Comparison of ENCODE assay signal across 13 cellular contexts in the genomic region with DNA sequence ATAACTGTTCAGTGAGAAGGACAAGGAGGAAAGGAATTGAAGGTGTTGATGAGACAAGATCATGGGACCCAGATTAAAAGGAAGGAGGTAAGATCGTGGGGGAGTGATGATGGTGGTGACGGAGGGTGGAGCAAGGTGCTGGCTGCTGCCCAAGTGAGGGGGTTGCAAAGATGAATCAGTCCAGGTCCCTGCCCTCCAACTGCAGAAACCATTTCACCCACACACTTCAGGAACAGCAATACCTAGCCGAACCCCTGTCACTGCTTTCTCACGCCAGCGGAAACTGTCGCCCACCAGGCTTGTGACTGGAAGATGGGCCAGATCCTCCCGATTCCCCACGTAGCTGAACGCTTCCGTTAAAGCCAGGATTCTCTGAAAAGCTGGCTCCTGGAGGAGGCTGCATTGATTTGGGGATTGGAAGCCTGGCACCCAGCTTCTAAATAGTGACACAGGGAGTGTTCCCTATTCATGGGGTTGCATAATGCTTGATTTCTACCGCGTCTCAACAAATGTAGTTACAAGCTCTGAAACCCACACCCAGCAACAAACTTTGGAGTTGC. TPM values are rescaled to one million over a fixed set of nuclear protein-coding genes. Genes with fewer than 3 reads are reported as not detected.
DNase-seq lines count a peak whose midpoint lies in the region; ATAC-seq lines count a peak whose summit lies in the region.
"Had no signal": no experiment of that assay in that cellular context is flagged by ENCODE, and none has a peak within 500 bp of the region (broad histone marks: within the 10 kb centered on the region; RNA-seq: fewer than 3 reads in every experiment).

No MANE protein-coding gene starts in this region.

- H3K23ac ChIP-seq in mesenchymal stem cell (ENCODE audit: low read length in 2 of 2): no peak overlapping the region

- H3K4me1 Mint-ChIP-seq in activated CD4-positive, alpha-beta T cell treated with anti-CD3 and anti-CD28 coated beads for 36 hours: peaks cover 44% of the 10 kb centered on the region

- H3K27ac ChIP-seq in mesenchymal stem cell (ENCODE audit: low read length, poor library complexity, severe bottlenecking): no peak overlapping the region
- H3K27ac ChIP-seq: neutrophil had no signal

- H3K4me1 ChIP-seq in mesenchymal stem cell (ENCODE audit: control insufficient read depth, insufficient read depth, low read depth, low read length): no peaks in the 10 kb centered on the region

- H2AFZ ChIP-seq in mesenchymal stem cell (ENCODE audit: low read depth, low read length): no peak overlapping the region

- peak; percentile 65 for ATAC-seq in activated CD4-positive, alpha-beta T cell treated with anti-CD3 and anti-CD28 coated beads for 36 hours
- no peak for ATAC-seq in GM18519 (IDR thresholded peaks at IDR 0.05; ENCODE audit: low FRiP score, unreplicated experiment)

- DNase-seq in activated CD4-positive, alpha-beta T cell treated with anti-CD3 and anti-CD28 coated beads for 36 hours: peak; percentile 85
- DNase-seq in activated CD4-positive, alpha-beta T cell treated with anti-CD3 and anti-CD28 coated beads for 1 hour: no peak
- peak; percentile 79 to 84 for DNase-seq in activated T-cell treated with anti-CD3 and anti-CD28 coated beads, Interleukin-2, amount 50 U/mL, for 48 hours
- DNase-seq in mesenchymal stem cell (no peak), 8988T (no peak), COLO668 (lab: John Stamatoyannopoulos, UW; ENCODE audit: unreplicated experiment) (no peak)
- DNase-seq in stimulated activated CD8-positive, alpha-beta memory T cell treated with anti-CD3 and anti-CD28 coated beads, Interleukin-4, amount 100 ng/mL, for 48 hours: peak; percentile 85
- DNase-seq: aorta, EL, esophagus squamous epithelium, GOT3 had no signal

- no peaks in the 10 kb centered on the region for H3K9me3 Mint-ChIP-seq in activated CD4-positive, alpha-beta T cell treated with anti-CD3 and anti-CD28 coated beads for 36 hours (ENCODE audit: low read depth)

- H3K27me3 Mint-ChIP-seq in activated CD4-positive, alpha-beta T cell treated with anti-CD3 and anti-CD28 coated beads for 36 hours: peaks cover 11% of the 10 kb centered on the region

- no peak overlapping the region for H2BK15ac ChIP-seq in mesenchymal stem cell (ENCODE audit: low read depth, poor library complexity, severe bottlenecking)

- H3K9ac ChIP-seq in mesenchymal stem cell (ENCODE audit: low read length): peak overlapping the region; percentile 26

- no peak overlapping the region for H2BK5ac ChIP-seq in mesenchymal stem cell (ENCODE audit: low read depth, low read length, poor library complexity, severe bottlenecking)

- H3K4me3 ChIP-seq in mesenchymal stem cell (ENCODE audit: insufficient read depth in 1 of 2, low read depth in 1 of 2, low read length in 2 of 2): no peak overlapping the region

- intact Hi-C loops in activated CD4-positive, alpha-beta T cell treated with anti-CD3 and anti-CD28 coated beads for 36 hours (cut with DNase I, micrococcal nuclease): loop anchor here (1.0 kb wide), 3 partner anchors 10 to 454 kb away; a partner anchor contains a TSS

- H3K27ac Mint-ChIP-seq in activated CD4-positive, alpha-beta T cell treated with anti-CD3 and anti-CD28 coated beads for 36 hours: peak overlapping the region; percentile 76

- no peak overlapping the region for H4K8ac ChIP-seq in mesenchymal stem cell (ENCODE audit: low read length)

- H4K91ac ChIP-seq in mesenchymal stem cell (ENCODE audit: low read length): no peak overlapping the region

- H3K4me2 ChIP-seq in mesenchymal stem cell (ENCODE audit: low read length, poor library complexity, severe bottlenecking): no peak overlapping the region

- no peak overlapping the region for H3K18ac ChIP-seq in mesenchymal stem cell (ENCODE audit: low read depth in 1 of 2, low read length in 2 of 2)

- H3K79me1 ChIP-seq in mesenchymal stem cell (replicated peaks; ENCODE audit: low read length, poor library complexity, severe bottlenecking): peaks cover 4% of the 10 kb centered on the region

- CTCF ChIA-PET in activated CD4-positive, alpha-beta T cell treated with anti-CD3 and anti-CD28 coated beads for 36 hours (lab: Charles Lee): interaction anchor here (1.3 to 10.8 kb wide), 3 partner anchors 11 to 596 kb away, joined by 5 to 156 read pairs (median 6); a partner anchor contains a TSS

- peaks cover 8 to 28% of the 10 kb centered on the region in 2 experiments for H3K27me3 ChIP-seq in mesenchymal stem cell (ENCODE audit: control insufficient read depth in 1 of 2, insufficient read depth in 1 of 2, low read length in 2 of 2)
- H3K27me3 ChIP-seq: esophagus squamous epithelium had no signal

- H3K9me3 ChIP-seq in mesenchymal stem cell (ENCODE audit: control insufficient read depth, low read length): no peaks in the 10 kb centered on the region
- H3K9me3 ChIP-seq: esophagus squamous epithelium, neutrophil had no signal

- no peak overlapping the region for H3K4ac ChIP-seq in mesenchymal stem cell (ENCODE audit: low read depth in 1 of 2, low read length in 2 of 2)

- no peaks in the 10 kb centered on the region for H3K36me3 ChIP-seq in mesenchymal stem cell (ENCODE audit: control insufficient read depth in 1 of 2, insufficient read depth in 2 of 2, low read depth in 1 of 2, low read length in 2 of 2)
- H3K36me3 ChIP-seq: esophagus squamous epithelium, neutrophil had no signal

- POLR2A ChIA-PET in activated CD4-positive, alpha-beta T cell treated with anti-CD3 and anti-CD28 coated beads for 36 hours (lab: Charles Lee): interaction anchor here (0.6 to 1.4 kb wide), 2 partner anchors 12 to 151 kb away, joined by 3 to 7 read pairs; no protein-coding TSS in a partner anchor

- no peak overlapping the region for H2BK12ac ChIP-seq in mesenchymal stem cell (ENCODE audit: low read length in 2 of 2)

- peak overlapping the region; percentile 41 for H3K4me3 Mint-ChIP-seq in activated CD4-positive, alpha-beta T cell treated with anti-CD3 and anti-CD28 coated beads for 36 hours

- no peak overlapping the region for H2AK5ac ChIP-seq in mesenchymal stem cell (ENCODE audit: low read length, severe bottlenecking)

- H2BK120ac ChIP-seq in mesenchymal stem cell (ENCODE audit: low read depth, low read length): no peak overlapping the region

- H3K36me3 Mint-ChIP-seq in activated CD4-positive, alpha-beta T cell treated with anti-CD3 and anti-CD28 coated beads for 36 hours (ENCODE audit: low read depth): no peaks in the 10 kb centered on the region

- WGBS in mesenchymal stem cell: 81% methylated on average over 9 of the region's 12 CpGs

- no peak overlapping the region for H3K14ac ChIP-seq in mesenchymal stem cell (ENCODE audit: low read length in 2 of 2)

RNA-seq across cellular contexts. Expression of a gene that starts 3.2 kb away (rescaled TPM):
- total RNA-seq in activated CD4-positive, alpha-beta T cell treated with anti-CD3 and anti-CD28 coated beads for 36 hours: 10 to 100 TPM; 41.4 to 43.9 TPM
- 21.0 TPM for polyA plus RNA-seq in mesenchymal stem cell (2013, experiment 1 of 2)
- polyA plus RNA-seq in mesenchymal stem cell (2013, experiment 2 of 2): 19.0 TPM

RNA-seq across cellular contexts. Expression of a gene that starts 10.5 kb away (rescaled TPM):
- total RNA-seq in activated CD4-positive, alpha-beta T cell treated with anti-CD3 and anti-CD28 coated beads for 36 hours: 1 to 10 TPM; 5.0 to 5.1 TPM
- 15.4 TPM for polyA plus RNA-seq in mesenchymal stem cell (2013, experiment 1 of 2)
- polyA plus RNA-seq in mesenchymal stem cell (2013, experiment 2 of 2): 15.3 TPM

RNA-seq across cellular contexts. Expression of a gene that starts 41.9 kb away (rescaled TPM):
- 1 to 10 TPM; 3.7 to 4.7 TPM for total RNA-seq in activated CD4-positive, alpha-beta T cell treated with anti-CD3 and anti-CD28 coated beads for 36 hours
- 13.6 TPM for polyA plus RNA-seq in mesenchymal stem cell (2013, experiment 1 of 2)
- polyA plus RNA-seq in mesenchymal stem cell (2013, experiment 2 of 2): 13.3 TPM

Comparison
In these comparisons a context has a peak if more than half of its experiments do, and no peak if none do; other contexts are left out.
1. DNase-seq: peak in activated CD4-positive, alpha-beta T cell treated with anti-CD3 and anti-CD28 coated beads for 36 hours (single experiment), activated T-cell treated with anti-CD3 and anti-CD28 coated beads, Interleukin-2, amount 50 U/mL, for 48 hours (2 of 2) and stimulated activated CD8-positive, alpha-beta memory T cell treated with anti-CD3 and anti-CD28 coated beads, Interleukin-4, amount 100 ng/mL, for 48 hours (single experiment); none in activated CD4-positive, alpha-beta T cell treated with anti-CD3 and anti-CD28 coated beads for 1 hour (single experiment), mesenchymal stem cell (single experiment), 8988T (single experiment) and COLO668 (single experiment).